10 cellular contexts compared by ENCODE assay signal in genomic region chr3:64685331-64685799, GRCh38. TPM values are rescaled to one million over a fixed set of nuclear protein-coding genes. Genes with fewer than 3 reads are reported as not detected.
DNase-seq lines count a peak whose midpoint lies in the region; ATAC-seq, FAIRE-seq and TF ChIP-seq lines count a peak whose summit lies in the region.
"Had no signal": no experiment of that assay in that cellular context is flagged by ENCODE, and none has a peak within 500 bp of the region (broad histone marks: within the 10 kb centered on the region; RNA-seq: fewer than 3 reads in every experiment).

No MANE protein-coding gene starts in this region.

- H3K9ac ChIP-seq in neural cell (ENCODE audit: low read length) = no peak overlapping the region

- TF ChIP-seq EP300 in A549 (IDR thresholded peaks at IDR 0.05) (no peak), neural cell (conservative IDR thresholded peaks at IDR 0.05; ENCODE audit: poor library complexity, severe bottlenecking) (no peak)

- TF ChIP-seq POLR2A in A549 (IDR thresholded peaks at IDR 0.05; ENCODE audit: low read length) = no peak

- H3K79me2 ChIP-seq in neural cell (replicated peaks; ENCODE audit: insufficient read depth, low read length) = no peaks in the 10 kb centered on the region

- peak overlapping the region; percentile 10 to 55; a peak in 2 of 6 replicates for H3K27ac ChIP-seq in A549
- H3K27ac ChIP-seq in neural cell (ENCODE audit: low read length) = no peak overlapping the region

- no peaks in the 10 kb centered on the region for H4K20me1 ChIP-seq in neural cell (ENCODE audit: insufficient read depth)

- ATAC-seq in A549 (no peak), HG02588 (IDR thresholded peaks at IDR 0.05; ENCODE audit: unreplicated experiment) (no peak)
- ATAC-seq: T-cell had no signal

- CTCF ChIA-PET in A549 (lab: Yijun Ruan, JAX) = no interaction called here

- H3K4me1 ChIP-seq in A549 = peaks cover 8% of the 10 kb centered on the region; the same call in 2 of the 3 replicates

- TF ChIP-seq RAD21 in A549 (conservative IDR thresholded peaks at IDR 0.05 in 1 of 2, IDR thresholded peaks at IDR 0.05 in 1 of 2) (no peak), neural cell (conservative IDR thresholded peaks at IDR 0.05) (no peak)

- peaks cover 6% of the 10 kb centered on the region for H3F3A ChIP-seq in neural cell (ENCODE audit: insufficient read depth, low read length, poor library complexity, severe bottlenecking)

- no peak overlapping the region for H2AFZ ChIP-seq in neural cell (ENCODE audit: low read depth, low read length)

- WGBS in A549 (ENCODE audit: missing lambda C conversion rate) = 5% methylated on average over 11 of the region's 32 CpGs

- POLR2A ChIA-PET in A549 (lab: Yijun Ruan, JAX) = no interaction called here

- no peaks in the 10 kb centered on the region for H3K9me3 ChIP-seq in A549
- H3K9me3 ChIP-seq in neural cell (ENCODE audit: low read length) = no peaks in the 10 kb centered on the region

- H3K27me3 ChIP-seq in neural cell (ENCODE audit: insufficient read depth, low read depth, low read length) = peaks cover 59% of the 10 kb centered on the region

- H3K36me3 ChIP-seq in neural cell (ENCODE audit: insufficient read depth, low read length) = no peaks in the 10 kb centered on the region

- FAIRE-seq in A549 (lab: Jason Lieb, UNC) (no peak), RCC 7860 (lab: Jason Lieb, UNC) (no peak)

- DNase-seq in A549 (ENCODE audit: low read depth in 1 of 2, low spot score in 1 of 2) = no peak
- peak; percentile 6 for DNase-seq in RCC 7860 (ENCODE audit: low spot score)
- DNase-seq in foreskin fibroblast = peak; percentile 46 to 67
- DNase-seq in T-helper 2 cell = no peak
- DNase-seq in RPMI8226 = no peak
- DNase-seq in AG08395 (ENCODE audit: low spot score) = no peak
- DNase-seq: T-cell had no signal

- H3K4me2 ChIP-seq in A549 (peak overlapping the region; percentile 80), neural cell (ENCODE audit: low read length) (peak overlapping the region; percentile 34)

- peak overlapping the region; percentile 47 for H3K4me3 ChIP-seq in A549
- H3K4me3 ChIP-seq in foreskin fibroblast (ENCODE audit: low read depth in 1 of 2, low read length in 2 of 2) = peak overlapping the region; percentile 71 to 82
- H3K4me3 ChIP-seq in neural cell (ENCODE audit: low read length) = peak overlapping the region; percentile 72

- TF ChIP-seq CTCF in A549 (IDR thresholded peaks at IDR 0.05) = no peak
- no peak for TF ChIP-seq CTCF in foreskin fibroblast (IDR thresholded peaks at IDR 0.05; ENCODE audit: low read depth, low read length)
- no peak for TF ChIP-seq CTCF in neural cell (IDR thresholded peaks at IDR 0.05; ENCODE audit: poor library complexity, severe bottlenecking)

- no peaks in the 10 kb centered on the region for H3K9me2 ChIP-seq in neural cell (ENCODE audit: insufficient read depth, low read length)

TF ChIP-seq in A549, 52 proteins besides CTCF, POLR2A, EP300 and RAD21:
- TF ChIP-seq MAZ (IDR thresholded peaks at IDR 0.05; ENCODE audit: borderline replicate concordance, low read depth, low read length) (no peak), KDM5A (IDR thresholded peaks at IDR 0.05) (no peak), NFE2L2 (conservative IDR thresholded peaks at IDR 0.05; ENCODE audit: low read length) (no peak), TFCP2L1 (CRISPR knock-in tag; IDR thresholded peaks at IDR 0.05) (no peak), USF2 (IDR thresholded peaks at IDR 0.05) (no peak), ELK1 (IDR thresholded peaks at IDR 0.05; ENCODE audit: low read depth, low read length) (no peak), RNF2 (IDR thresholded peaks at IDR 0.05; ENCODE audit: borderline replicate concordance, low read depth) (no peak), ZSCAN20 (CRISPR knock-in tag; IDR thresholded peaks at IDR 0.05) (no peak), ZNF302 (CRISPR knock-in tag; IDR thresholded peaks at IDR 0.05) (no peak), KDM1A (IDR thresholded peaks at IDR 0.05; ENCODE audit: low read depth) (no peak), FOSB (CRISPR knock-in tag; IDR thresholded peaks at IDR 0.05) (no peak), HES2 (IDR thresholded peaks at IDR 0.05) (no peak), CHD4 (IDR thresholded peaks at IDR 0.05; ENCODE audit: borderline replicate concordance) (no peak), E2F6 (IDR thresholded peaks at IDR 0.05; ENCODE audit: borderline replicate concordance, low read depth) (no peak)

TF ChIP-seq in neural cell, 6 proteins besides CTCF, POLR2A, EP300 and RAD21:
- TF ChIP-seq MXI1 (conservative IDR thresholded peaks at IDR 0.05; ENCODE audit: poor library complexity, severe bottlenecking) = peak; percentile 41
- TF ChIP-seq TAF1 (IDR thresholded peaks at IDR 0.05; ENCODE audit: low read depth) = no peak
- no peak for TF ChIP-seq POLR2AphosphoS5 (IDR thresholded peaks at IDR 0.05)
- peak; percentile 52 for TF ChIP-seq EZH2 (IDR thresholded peaks at IDR 0.05; ENCODE audit: borderline replicate concordance, insufficient read depth, low read length, poor library complexity, severe bottlenecking)
- no peak for TF ChIP-seq REST (IDR thresholded peaks at IDR 0.05; ENCODE audit: borderline replicate concordance)
- peak; percentile 19 for TF ChIP-seq SMC3 (conservative IDR thresholded peaks at IDR 0.05; ENCODE audit: poor library complexity)

RNA-seq across cellular contexts. Expression of gene ADAMTS9, which starts 2.4 kb away (rescaled TPM):
- 0.34 and 0.63 TPM in 2 replicates for polyA plus RNA-seq in A549 (2011; rRNA removed)
- polyA plus RNA-seq in A549 (2012; cell fraction: cytosol; rRNA removed) = 0.15 and 0.16 TPM in 2 replicates
- polyA plus RNA-seq in A549 (2012; cell fraction: nucleus; rRNA removed) = 0.22 and 0.27 TPM in 2 replicates
- 0.68 to 1.1 TPM (median 0.69 TPM) in 3 replicates for polyA plus RNA-seq in A549 (2017; fragmentation: RNase III; extraction: RNeasy Plus Mini Kit Qiagen cat#74134 plus additional on column Dnase treatment)
- 0.63 and 1.4 TPM in 2 replicates for polyA minus RNA-seq in A549 (2011; rRNA and poly(A)+ RNA removed)
- 0.32 and 1.2 TPM in 2 replicates for polyA plus RNA-seq in neural cell
- 1.5 and 3.2 TPM in 2 replicates for polyA minus RNA-seq in neural cell
- polyA plus RNA-seq: CD4-positive, CD25-positive, alpha-beta regulatory T cell had no signal

Comparison
In these comparisons a context has a peak if more than half of its experiments do, and no peak if none do; other contexts are left out.
1. DNase-seq: peak in RCC 7860 (single experiment) and foreskin fibroblast (2 of 2); none in A549 (0 of 2), T-helper 2 cell (0 of 5), RPMI8226 (single experiment) and AG08395 (single experiment).
2. Peak in every context shown above with its lines, with median percentiles within 50 percentile points of each other: H3K4me3 ChIP-seq.